8 cellular contexts compared by ENCODE assay signal in the genomic region with DNA sequence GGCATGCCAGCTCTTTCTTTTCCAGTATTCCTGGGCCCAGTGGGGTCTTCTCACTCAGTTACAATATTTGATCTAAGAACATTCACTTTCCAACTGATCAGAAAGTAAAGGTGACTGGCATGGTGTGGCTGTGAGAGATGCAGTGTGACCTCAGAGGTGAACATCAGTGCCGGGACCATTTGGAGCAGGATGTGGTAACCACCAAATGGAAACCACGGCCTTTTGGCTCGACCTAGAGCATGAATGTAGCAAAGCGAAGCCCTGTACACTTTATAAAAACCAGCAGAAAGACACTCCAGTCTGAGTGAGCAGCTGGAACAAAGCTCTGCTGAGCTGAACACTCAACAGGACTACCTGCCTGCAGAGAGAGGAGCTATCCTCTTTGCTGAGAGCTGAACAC. TPM values are rescaled to one million over a fixed set of nuclear protein-coding genes. Genes with fewer than 3 reads are reported as not detected.
DNase-seq lines count a peak whose midpoint lies in the region; ATAC-seq and TF ChIP-seq lines count a peak whose summit lies in the region.
"Not testable (repeated sequence)": the region's sequence is repeated elsewhere in the genome, so short reads cannot be mapped to it uniquely, and the experiment has no call there.

No MANE protein-coding gene starts in this region.

- peak in 1 of 2 donors; percentile 51 for ATAC-seq in natural killer cell treated with Interleukin-12 subunit alpha and Interleukin-12 subunit beta and Interleukin-15 and Interleukin-18, amount 100 ng/mL, for 72 hours

- not testable (repeated sequence) for TF ChIP-seq CTCF in astrocyte of the spinal cord (IDR thresholded peaks at IDR 0.05; ENCODE audit: low read depth, low read length)

- H3K27me3 Mint-ChIP-seq in activated CD4-positive, alpha-beta memory T cell treated with anti-CD3 and anti-CD28 coated beads, Interleukin-2, amount 10 ng/mL, durations not matched to agents 7 days and 5 days; natural killer cell treated with Interleukin-12 subunit alpha and Interleukin-12 subunit beta and Interleukin-15 and Interleukin-18, amount 100 ng/mL, for 72 hours: not testable (repeated sequence)

- peaks cover 49% of the 10 kb centered on the region for H3K4me1 Mint-ChIP-seq in activated CD4-positive, alpha-beta memory T cell treated with anti-CD3 and anti-CD28 coated beads, Interleukin-2, amount 10 ng/mL, durations not matched to agents 7 days and 5 days
- H3K4me1 Mint-ChIP-seq in natural killer cell treated with Interleukin-12 subunit alpha and Interleukin-12 subunit beta and Interleukin-15 and Interleukin-18, amount 100 ng/mL, for 72 hours (ENCODE audit: low read depth in 2 of 2) = peaks cover 31 to 35% of the 10 kb centered on the region in 2 donors

- in situ Hi-C loops in ACHN (cut with HindIII; ENCODE audit: low pct_ligation_motif_present, low pct_unique_long_range_greater_than_20kb, low sequenced_read_pairs); astrocyte of the spinal cord (cut with HindIII; ENCODE audit: low sequenced_read_pairs): not testable (repeated sequence)

- CTCF ChIA-PET in activated CD4-positive, alpha-beta memory T cell treated with anti-CD3 and anti-CD28 coated beads, Interleukin-2, amount 10 ng/mL, durations not matched to agents 7 days and 5 days (lab: Charles Lee) = interaction anchor here (1.0 to 2.8 kb wide), 5 partner anchors 20 to 106 kb away, joined by 3 to 46 read pairs (median 7); a partner anchor contains a TSS

- not testable (repeated sequence) for H3K4me3 ChIP-seq in Jurkat, Clone E6-1 (ENCODE audit: low read length); astrocyte of the spinal cord (ENCODE audit: low read depth, low read length)

- not testable (repeated sequence) for H3K9me3 Mint-ChIP-seq in activated CD4-positive, alpha-beta memory T cell treated with anti-CD3 and anti-CD28 coated beads, Interleukin-2, amount 10 ng/mL, durations not matched to agents 7 days and 5 days; natural killer cell treated with Interleukin-12 subunit alpha and Interleukin-12 subunit beta and Interleukin-15 and Interleukin-18, amount 100 ng/mL, for 72 hours

- peak overlapping the region; percentile 73 for H3K27ac Mint-ChIP-seq in activated CD4-positive, alpha-beta memory T cell treated with anti-CD3 and anti-CD28 coated beads, Interleukin-2, amount 10 ng/mL, durations not matched to agents 7 days and 5 days
- peak overlapping the region in 1 of 2 donors; percentile 35 for H3K27ac Mint-ChIP-seq in natural killer cell treated with Interleukin-12 subunit alpha and Interleukin-12 subunit beta and Interleukin-15 and Interleukin-18, amount 100 ng/mL, for 72 hours

- H3K36me3 Mint-ChIP-seq in activated CD4-positive, alpha-beta memory T cell treated with anti-CD3 and anti-CD28 coated beads, Interleukin-2, amount 10 ng/mL, durations not matched to agents 7 days and 5 days (ENCODE audit: low read depth) = peaks cover 20% of the 10 kb centered on the region
- H3K36me3 Mint-ChIP-seq in natural killer cell treated with Interleukin-12 subunit alpha and Interleukin-12 subunit beta and Interleukin-15 and Interleukin-18, amount 100 ng/mL, for 72 hours = not testable (repeated sequence)

- peak overlapping the region; percentile 21 for H3K4me3 Mint-ChIP-seq in activated CD4-positive, alpha-beta memory T cell treated with anti-CD3 and anti-CD28 coated beads, Interleukin-2, amount 10 ng/mL, durations not matched to agents 7 days and 5 days
- peak overlapping the region; percentile 20 for H3K4me3 Mint-ChIP-seq in natural killer cell treated with Interleukin-12 subunit alpha and Interleukin-12 subunit beta and Interleukin-15 and Interleukin-18, amount 100 ng/mL, for 72 hours

- DNase-seq in ACHN (peak; percentile 4), T-helper 22 cell (ENCODE audit: low read depth) (peak; percentile 32), astrocyte of the spinal cord (ENCODE audit: low read depth, low spot score) (peak; percentile 11)
- peak; percentile 82 for DNase-seq in Jurkat, Clone E6-1 (ENCODE audit: low read depth, low spot score)
- DNase-seq in activated CD4-positive, alpha-beta memory T cell treated with anti-CD3 and anti-CD28 coated beads, Interleukin-2, amount 10 ng/mL, durations not matched to agents 7 days and 5 days = peak; percentile 86
- DNase-seq in activated effector memory CD4-positive, alpha-beta T cell treated with Interleukin-2 at 50 U/mL for 16 hours = peak; percentile 50
- not testable (repeated sequence) for DNase-seq in natural killer cell treated with Interleukin-12 subunit alpha and Interleukin-12 subunit beta and Interleukin-15 and Interleukin-18, amount 100 ng/mL, for 72 hours (ENCODE audit: low spot score)
- DNase-seq in stimulated activated CD8-positive, alpha-beta memory T cell treated with anti-CD3 and anti-CD28 coated beads, Interleukin-15, amount 100 ng/mL, for 48 hours (ENCODE audit: low read depth in 2 of 2) = peak; percentile 32 to 34

- POLR2A ChIA-PET in activated CD4-positive, alpha-beta memory T cell treated with anti-CD3 and anti-CD28 coated beads, Interleukin-2, amount 10 ng/mL, durations not matched to agents 7 days and 5 days (lab: Charles Lee) = interaction anchor here (1.1 to 3.3 kb wide), 10 partner anchors 11 to 105 kb away, joined by 3 to 15 read pairs (median 4); a partner anchor contains a TSS

RNA-seq across cellular contexts. Expression of a gene that starts 3.4 kb away (rescaled TPM):
- 11.4 TPM for polyA plus RNA-seq in Jurkat, Clone E6-1 (2012; ENCODE audit: insufficient read depth, insufficient read length)
- total RNA-seq in activated CD4-positive, alpha-beta memory T cell treated with anti-CD3 and anti-CD28 coated beads, Interleukin-2, amount 10 ng/mL, durations not matched to agents 7 days and 5 days = 10 to 100 TPM; 18.2 to 22.4 TPM
- total RNA-seq in natural killer cell treated with Interleukin-12 subunit alpha and Interleukin-12 subunit beta and Interleukin-15 and Interleukin-18, amount 100 ng/mL, for 72 hours = 10 to 100 TPM in 1 of 2 donors, 1 to 10 TPM in 1; 6.7 to 12.1 TPM

RNA-seq across cellular contexts. Expression of a gene that starts 7.4 kb away (rescaled TPM):
- 3.9 TPM for polyA plus RNA-seq in Jurkat, Clone E6-1 (2012; ENCODE audit: insufficient read depth, insufficient read length)
- total RNA-seq in activated CD4-positive, alpha-beta memory T cell treated with anti-CD3 and anti-CD28 coated beads, Interleukin-2, amount 10 ng/mL, durations not matched to agents 7 days and 5 days = 1 to 10 TPM; 6.0 to 6.8 TPM
- 10 to 100 TPM in 1 of 2 donors, 1 to 10 TPM in 1; 4.7 to 13.4 TPM for total RNA-seq in natural killer cell treated with Interleukin-12 subunit alpha and Interleukin-12 subunit beta and Interleukin-15 and Interleukin-18, amount 100 ng/mL, for 72 hours

RNA-seq across cellular contexts. Expression of a gene that starts 57.0 kb away (rescaled TPM):
- polyA plus RNA-seq in Jurkat, Clone E6-1 (2012; ENCODE audit: insufficient read depth, insufficient read length) = 17.4 TPM
- total RNA-seq in activated CD4-positive, alpha-beta memory T cell treated with anti-CD3 and anti-CD28 coated beads, Interleukin-2, amount 10 ng/mL, durations not matched to agents 7 days and 5 days = 10 to 100 TPM; 28.9 to 31.6 TPM
- total RNA-seq in natural killer cell treated with Interleukin-12 subunit alpha and Interleukin-12 subunit beta and Interleukin-15 and Interleukin-18, amount 100 ng/mL, for 72 hours = 10 to 100 TPM; 30.6 to 53.2 TPM
